In the genomic region with DNA sequence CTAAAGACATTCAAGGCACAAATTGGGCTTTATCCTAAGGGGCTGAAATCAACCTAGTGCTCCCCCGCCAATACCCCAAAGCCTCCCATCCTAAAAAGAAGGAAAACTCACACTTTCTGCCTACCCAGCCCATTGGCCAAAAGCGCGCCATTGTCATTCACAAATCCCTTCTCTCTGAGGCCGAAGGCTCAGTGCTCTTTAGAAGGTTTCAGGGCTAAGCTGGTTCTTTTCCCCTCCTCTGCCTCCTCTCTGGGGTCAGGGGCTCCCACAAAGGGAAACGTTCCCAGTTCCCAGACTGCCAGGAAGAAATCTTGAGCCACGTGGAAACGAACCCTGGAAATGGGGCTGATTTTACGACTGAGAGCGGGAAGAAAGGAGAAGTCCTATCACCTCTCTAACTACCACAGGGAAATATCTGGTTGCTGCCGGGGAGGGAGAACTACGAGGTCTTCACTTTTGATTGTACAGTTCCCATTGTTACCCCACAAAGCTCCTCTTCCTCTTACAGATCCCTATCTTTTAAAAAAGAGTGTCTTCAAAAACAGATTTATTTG, we compare ENCODE assay signal across 33 cellular contexts. TPM values are rescaled to one million over a fixed set of nuclear protein-coding genes. Genes with fewer than 3 reads are reported as not detected.
"Had no signal": no experiment of that assay in that cellular context is flagged by ENCODE, and none has a peak within 500 bp of the region (broad histone marks: within the 10 kb centered on the region; RNA-seq: fewer than 3 reads in every experiment).

No MANE protein-coding gene starts in this region.

- H3K27ac ChIP-seq: adrenal gland, body of pancreas, esophagus muscularis mucosa, foreskin keratinocyte, gastrocnemius medialis, heart left ventricle had no signal

- DNase-seq: activated CD4-positive, alpha-beta memory T cell treated with anti-CD3 and anti-CD28 coated beads, Interleukin-2, amount 10 ng/mL, durations not matched to agents 7 days and 5 days; activated CD4-positive, alpha-beta T cell treated with anti-CD3 and anti-CD28 coated beads for 1 hour; activated CD4-positive, alpha-beta T cell treated with anti-CD3 and anti-CD28 coated beads for 4 hours; activated CD4-positive, alpha-beta T cell treated with anti-CD3 and anti-CD28 coated beads, Interleukin-2, amount 10 ng/mL, durations not matched to agents 7 days and 5 days; activated CD4-positive, alpha-beta T cell treated with anti-CD3 and anti-CD28 coated beads, Interleukin-2, amount 50 U/mL, for 4 hours; activated CD8-positive, alpha-beta memory T cell treated with anti-CD3 and anti-CD28 coated beads, Interleukin-2, amount 50 U/mL, for 48 hours; activated effector memory CD4-positive, alpha-beta T cell treated with Interleukin-2 at 50 U/mL for 16 hours; activated naive CD4-positive, alpha-beta T cell treated with anti-CD3 and anti-CD28 coated beads for 36 hours; activated naive CD8-positive, alpha-beta T cell treated with anti-CD3 and anti-CD28 coated beads for 36 hours; activated naive CD8-positive, alpha-beta T cell treated with anti-CD3 and anti-CD28 coated beads, Interleukin-2, amount 50 U/mL, for 24 hours; activated T-cell treated with anti-CD3 and anti-CD28 coated beads for 4 hours; activated T-cell treated with anti-CD3 and anti-CD28 coated beads, Interleukin-2, amount 50 U/mL, for 24 hours; adrenal gland; amygdala; aorta; body of pancreas; caudate nucleus; cortex of kidney; dermis blood vessel endothelial cell; effector CD4-positive, alpha-beta T cell; effector memory CD8-positive, alpha-beta T cell; erythroblast; foreskin keratinocyte; gastrocnemius medialis; glutamatergic neuron; heart left ventricle; T-helper 2 cell had no signal

- H3K4me3 Mint-ChIP-seq: activated CD4-positive, alpha-beta memory T cell treated with anti-CD3 and anti-CD28 coated beads, Interleukin-2, amount 10 ng/mL, durations not matched to agents 7 days and 5 days; activated CD4-positive, alpha-beta T cell treated with anti-CD3 and anti-CD28 coated beads, Interleukin-2, amount 10 ng/mL, durations not matched to agents 7 days and 5 days; activated naive CD4-positive, alpha-beta T cell treated with anti-CD3 and anti-CD28 coated beads for 36 hours; activated naive CD4-positive, alpha-beta T cell treated with anti-CD3 and anti-CD28 coated beads, Interleukin-2, amount 50 U/mL, for 24 hours; activated naive CD8-positive, alpha-beta T cell treated with anti-CD3 and anti-CD28 coated beads for 36 hours; activated naive CD8-positive, alpha-beta T cell treated with anti-CD3 and anti-CD28 coated beads, Interleukin-2, amount 50 U/mL, for 24 hours; activated T-cell treated with anti-CD3 and anti-CD28 coated beads, Interleukin-2, amount 50 U/mL, for 24 hours; activated T-helper 17 cell treated with anti-CD3 and anti-CD28 coated beads, Interleukin-2, amount 50 U/mL, for 72 hours; effector memory CD8-positive, alpha-beta T cell had no signal

- H3K36me3 Mint-ChIP-seq: activated naive CD4-positive, alpha-beta T cell treated with anti-CD3 and anti-CD28 coated beads, Interleukin-2, amount 50 U/mL, for 24 hours had no signal

- H3K4me1 Mint-ChIP-seq: activated T-helper 17 cell treated with anti-CD3 and anti-CD28 coated beads, Interleukin-2, amount 50 U/mL, for 72 hours had no signal

- H3K9me3 ChIP-seq: adrenal gland, body of pancreas, esophagus muscularis mucosa, heart left ventricle had no signal

- H3K4me3 ChIP-seq: adrenal gland, body of pancreas, esophagus muscularis mucosa, gastrocnemius medialis, heart left ventricle had no signal

- FAIRE-seq: colon had no signal

- H3K27ac Mint-ChIP-seq: activated CD4-positive, alpha-beta memory T cell treated with anti-CD3 and anti-CD28 coated beads, Interleukin-2, amount 10 ng/mL, durations not matched to agents 7 days and 5 days; activated CD4-positive, alpha-beta T cell treated with anti-CD3 and anti-CD28 coated beads, Interleukin-2, amount 10 ng/mL, durations not matched to agents 7 days and 5 days; activated naive CD4-positive, alpha-beta T cell treated with anti-CD3 and anti-CD28 coated beads for 36 hours; activated naive CD4-positive, alpha-beta T cell treated with anti-CD3 and anti-CD28 coated beads, Interleukin-2, amount 50 U/mL, for 24 hours; activated naive CD8-positive, alpha-beta T cell treated with anti-CD3 and anti-CD28 coated beads for 36 hours; activated naive CD8-positive, alpha-beta T cell treated with anti-CD3 and anti-CD28 coated beads, Interleukin-2, amount 50 U/mL, for 24 hours; activated T-cell treated with anti-CD3 and anti-CD28 coated beads, Interleukin-2, amount 50 U/mL, for 24 hours; activated T-helper 17 cell treated with anti-CD3 and anti-CD28 coated beads, Interleukin-2, amount 50 U/mL, for 72 hours; effector memory CD8-positive, alpha-beta T cell had no signal

- H3K4me1 ChIP-seq: adrenal gland, foreskin keratinocyte, gastrocnemius medialis had no signal

- H3K36me3 ChIP-seq: adrenal gland, esophagus muscularis mucosa, gastrocnemius medialis, heart left ventricle had no signal

- ATAC-seq: activated naive CD8-positive, alpha-beta T cell treated with anti-CD3 and anti-CD28 coated beads, Interleukin-2, amount 50 U/mL, for 24 hours; activated T-helper 17 cell treated with anti-CD3 and anti-CD28 coated beads, Interleukin-2, amount 50 U/mL, for 72 hours; body of pancreas; effector memory CD8-positive, alpha-beta T cell; foreskin keratinocyte; gastrocnemius medialis; heart left ventricle had no signal

- H3K9me3 Mint-ChIP-seq: activated naive CD4-positive, alpha-beta T cell treated with anti-CD3 and anti-CD28 coated beads for 36 hours; activated naive CD4-positive, alpha-beta T cell treated with anti-CD3 and anti-CD28 coated beads, Interleukin-2, amount 50 U/mL, for 24 hours had no signal

RNA-seq across cellular contexts. Expression of a gene that starts 1.7 kb away (rescaled TPM):
- total RNA-seq: activated CD4-positive, alpha-beta memory T cell treated with anti-CD3 and anti-CD28 coated beads, Interleukin-2, amount 10 ng/mL, durations not matched to agents 7 days and 5 days; activated CD4-positive, alpha-beta T cell treated with anti-CD3 and anti-CD28 coated beads, Interleukin-2, amount 10 ng/mL, durations not matched to agents 7 days and 5 days; activated naive CD4-positive, alpha-beta T cell treated with anti-CD3 and anti-CD28 coated beads for 36 hours; activated naive CD8-positive, alpha-beta T cell treated with anti-CD3 and anti-CD28 coated beads for 36 hours; activated T-helper 17 cell treated with anti-CD3 and anti-CD28 coated beads, Interleukin-2, amount 50 U/mL, for 72 hours; adrenal gland; aorta; body of pancreas; chondrocyte; dermis blood vessel endothelial cell; esophagus muscularis mucosa; foreskin keratinocyte; gastrocnemius medialis; heart left ventricle; T-helper 1 cell treated with Interleukin-12 subunit alpha and Interleukin-12 subunit beta and Interleukin-4 antibody, amounts not matched to agents 30 ng/mL and 1 ng/mL, for 36 hours had no signal
- polyA plus RNA-seq: adrenal gland, aorta, foreskin keratinocyte, heart left ventricle had no signal
